20 cellular contexts compared by ENCODE assay signal in the genomic region with DNA sequence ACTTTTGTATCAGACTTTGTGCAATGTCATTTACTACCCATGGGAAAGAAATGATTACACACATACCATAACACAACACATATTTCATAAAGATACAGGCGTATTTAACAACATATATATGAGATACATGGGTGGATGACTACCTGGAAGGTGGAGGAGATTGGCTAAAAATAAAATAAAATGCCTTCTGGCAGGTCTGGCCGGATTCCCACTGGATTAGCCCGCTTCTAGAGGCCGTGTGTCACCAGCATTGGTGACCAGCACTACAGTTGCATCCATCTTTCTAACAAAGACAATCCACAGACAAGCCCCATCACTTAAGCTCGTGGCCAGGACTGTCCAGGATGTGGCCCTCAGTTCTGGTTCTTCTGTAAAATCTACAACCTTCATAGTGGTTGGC. TPM values are rescaled to one million over a fixed set of nuclear protein-coding genes. Genes with fewer than 3 reads are reported as not detected.
DNase-seq lines count a peak whose midpoint lies in the region; FAIRE-seq and TF ChIP-seq lines count a peak whose summit lies in the region.
"Had no signal": no experiment of that assay in that cellular context is flagged by ENCODE, and none has a peak within 500 bp of the region (broad histone marks: within the 10 kb centered on the region; RNA-seq: fewer than 3 reads in every experiment).

No MANE protein-coding gene starts in this region.

- no peak overlapping the region for H3K4me3 ChIP-seq in GM23248
- H3K4me3 ChIP-seq in Peyer's patch = no peak overlapping the region
- H3K4me3 ChIP-seq: A549; BLaER1 treated with 17β-estradiol and CSF1 and Interleukin-3, amounts not matched to agents 10 nM and 100 nM; GM12878 had no signal

- H3K4me1 ChIP-seq in GM23248 (ENCODE audit: insufficient read depth) (no peaks in the 10 kb centered on the region), Peyer's patch (no peaks in the 10 kb centered on the region)
- H3K4me1 ChIP-seq: A549; BLaER1 treated with 17β-estradiol and CSF1 and Interleukin-3, amounts not matched to agents 10 nM and 100 nM; Caco-2 had no signal

- no peaks in the 10 kb centered on the region for H3K27me3 ChIP-seq in GM23248 (replicated peaks; ENCODE audit: insufficient read depth)
- no peaks in the 10 kb centered on the region for H3K27me3 ChIP-seq in Peyer's patch
- H3K27me3 ChIP-seq: BLaER1 treated with 17β-estradiol and CSF1 and Interleukin-3, amounts not matched to agents 10 nM and 100 nM had no signal

- H3K36me3 ChIP-seq in GM23248 (ENCODE audit: low read depth) = no peaks in the 10 kb centered on the region
- no peaks in the 10 kb centered on the region for H3K36me3 ChIP-seq in Peyer's patch
- H3K36me3 ChIP-seq: BLaER1 treated with 17β-estradiol and CSF1 and Interleukin-3, amounts not matched to agents 10 nM and 100 nM had no signal

- H2AFZ ChIP-seq in GM23248 = no peak overlapping the region

- DNase-seq in G401 (ENCODE audit: low spot score) (peak; percentile 18), GM12891 (ENCODE audit: insufficient read length, low spot score) (no peak), cerebellum (ENCODE audit: low spot score) (peak; percentile 19), GM23248 (no peak), NCI-H526 treated with DMSO at 0.1 percent for 48 hours (lab: John Stamatoyannopoulos, UW) (no peak), Peyer's patch (no peak)
- DNase-seq: 8988T; AML-193; Caco-2; Calu3; CD4-positive, alpha-beta T cell; CD8-positive, alpha-beta T cell; DMS79 treated with DMSO at 0.1 percent for 48 hours; GDM1 had no signal

- in situ Hi-C loops in G401 (cut with HindIII; ENCODE audit: low sequenced_read_pairs) (no loop called here), GM23248 (cut with MboI) (no loop called here)

- no peaks in the 10 kb centered on the region for H3K9me3 ChIP-seq in GM23248 (ENCODE audit: low read depth)
- no peaks in the 10 kb centered on the region for H3K9me3 ChIP-seq in Peyer's patch
- H3K9me3 ChIP-seq: A549, Caco-2 had no signal

- peak; percentile 9 for FAIRE-seq in GM12891 (lab: Jason Lieb, UNC)
- FAIRE-seq: A549, D721Med, GM12878, GM19239 had no signal

- 84 to 85% methylated on average over 5 of the region's 5 CpGs for WGBS in GM23248 (ENCODE audit: low coverage in 1 of 2, low lambda C conversion rate in 2 of 2, missing lambda C conversion rate in 2 of 2), 2 experiments

- H3K9me2 ChIP-seq in GM23248 (ENCODE audit: insufficient read depth) = no peaks in the 10 kb centered on the region

- no peaks in the 10 kb centered on the region for H3K79me2 ChIP-seq in GM23248 (ENCODE audit: insufficient read depth)

- H3K9ac ChIP-seq in GM23248 = no peak overlapping the region
- H3K9ac ChIP-seq: BLaER1 treated with 17β-estradiol and CSF1 and Interleukin-3, amounts not matched to agents 10 nM and 100 nM had no signal

- no peaks in the 10 kb centered on the region for H3F3A ChIP-seq in GM23248 (ENCODE audit: insufficient read depth)

- H3K4me2 ChIP-seq in GM23248 (ENCODE audit: unreplicated experiment) = no peak overlapping the region
- H3K4me2 ChIP-seq: A549; BLaER1 treated with 17β-estradiol and CSF1 and Interleukin-3, amounts not matched to agents 10 nM and 100 nM had no signal

- TF ChIP-seq POLR2A in GM12891 (IDR thresholded peaks at IDR 0.05; ENCODE audit: low read depth, low read length) (no peak), Peyer's patch (IDR thresholded peaks at IDR 0.05) (no peak)

- TF ChIP-seq CTCF in Peyer's patch (IDR thresholded peaks at IDR 0.05) = no peak

- no peaks in the 10 kb centered on the region for H4K20me1 ChIP-seq in GM23248 (ENCODE audit: insufficient read depth)
- H4K20me1 ChIP-seq: BLaER1 treated with 17β-estradiol and CSF1 and Interleukin-3, amounts not matched to agents 10 nM and 100 nM had no signal

- H3K27ac ChIP-seq in GM23248 (no peak overlapping the region), Peyer's patch (no peak overlapping the region)
- H3K27ac ChIP-seq: A549; BLaER1 treated with 17β-estradiol and CSF1 and Interleukin-3, amounts not matched to agents 10 nM and 100 nM; C4-2B had no signal

TF ChIP-seq in GM12891, 5 proteins besides CTCF, POLR2A, EP300 and RAD21:
- TF ChIP-seq TAF1 (IDR thresholded peaks at IDR 0.05; ENCODE audit: low read depth, low read length) (no peak), POLR2AphosphoS5 (IDR thresholded peaks at IDR 0.05; ENCODE audit: low read depth, low read length) (no peak), PAX5 (IDR thresholded peaks at IDR 0.05; ENCODE audit: insufficient read depth, low read length, severe bottlenecking) (no peak), SPI1 (IDR thresholded peaks at IDR 0.05; ENCODE audit: low read depth, low read length) (no peak), POU2F2 (IDR thresholded peaks at IDR 0.05; ENCODE audit: low read depth, low read length) (no peak)

RNA-seq across cellular contexts. Expression of gene SEC22A, which starts 21.0 kb away (rescaled TPM):
- 20.6 and 25.6 TPM in 2 replicates for total RNA-seq in G401 (2014; rRNA removed; shearing (Covaris generic))
- 15.1 TPM for polyA plus RNA-seq in GM12891 (2012; ENCODE audit: low read depth, missing spikeins)
- 45.0 TPM for total RNA-seq in cerebellum
- total RNA-seq in GM23248 (2014; rRNA removed; shearing (Covaris generic)) = 44.5 and 47.3 TPM in 2 replicates
- polyA plus RNA-seq in GM23248 (2016; fragmentation: Nextera tagmentation; extraction: Ambion mirVana) = 35.1 and 35.2 TPM in 2 replicates
- 10 to 100 TPM in 3 of 4 donors, 1 to 10 TPM in 1; 9.9 to 21.7 (median 16.5) TPM for total RNA-seq in Peyer's patch

Comparison
In these comparisons a context has a peak if more than half of its experiments do, and no peak if none do; other contexts are left out.
1. DNase-seq: peak in G401 (single experiment) and cerebellum (single experiment); none in GM12891 (single experiment), GM23248 (single experiment), NCI-H526 treated with DMSO at 0.1 percent for 48 hours (single experiment) and Peyer's patch (0 of 3).